In the genomic region with DNA sequence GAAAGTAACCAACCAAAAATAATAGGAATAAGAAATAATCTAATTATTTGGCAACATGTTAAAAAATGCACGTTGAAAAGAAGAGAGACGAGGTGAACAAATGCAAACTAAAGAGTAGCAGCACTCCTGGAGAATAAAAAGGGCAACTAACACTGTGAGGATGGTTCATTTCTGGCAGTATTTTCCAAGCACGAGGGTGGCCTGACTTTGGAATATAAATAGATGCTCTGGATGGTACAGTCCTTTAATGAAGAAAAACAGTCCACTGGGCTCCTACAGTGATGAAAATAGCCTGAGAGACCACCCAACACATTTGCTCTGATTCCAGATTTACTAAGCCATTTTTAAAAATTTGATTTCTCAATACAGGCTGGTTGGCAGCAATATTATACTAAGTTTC, we compare ENCODE assay signal across 4 cellular contexts. TPM values are rescaled to one million over a fixed set of nuclear protein-coding genes. Genes with fewer than 3 reads are reported as not detected.
"Had no signal": no experiment of that assay in that cellular context is flagged by ENCODE, and none has a peak within 500 bp of the region (broad histone marks: within the 10 kb centered on the region; RNA-seq: fewer than 3 reads in every experiment).

No MANE protein-coding gene starts in this region.

- DNase-seq: GDM1, GF-D8 had no signal

- ATAC-seq: GM12878 had no signal

- H3K4me3 ChIP-seq: GM12878 had no signal

RNA-seq across cellular contexts. Expression of gene KLF12, which starts 17.7 kb away (rescaled TPM):
- total RNA-seq: G401 had no signal
